ENCODE assay signal across 31 cellular contexts in the genomic region with DNA sequence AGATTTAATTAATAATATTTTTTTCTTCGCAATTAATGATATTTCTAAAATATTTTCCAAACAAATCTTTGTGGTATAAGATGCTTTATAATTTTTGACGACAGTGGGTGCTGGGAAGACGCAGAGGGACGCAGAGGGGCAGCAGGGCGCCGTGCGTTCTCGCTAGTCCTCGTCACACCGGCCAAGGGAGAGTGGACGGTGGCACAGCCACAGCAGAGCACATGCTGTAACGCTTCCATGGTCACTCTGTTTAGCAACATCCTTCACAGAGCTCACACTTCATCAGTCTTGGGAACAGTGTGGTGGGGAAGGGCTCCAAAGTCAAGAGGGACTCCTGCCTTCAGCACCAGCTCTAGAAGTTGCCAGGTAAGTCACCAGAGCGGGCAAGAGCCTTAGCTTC.
"Had no signal": no experiment of that assay in that cellular context is flagged by ENCODE, and none has a peak within 500 bp of the region (broad histone marks: within the 10 kb centered on the region; RNA-seq: fewer than 3 reads in every experiment).

No MANE protein-coding gene starts in this region.

- H3K27me3 Mint-ChIP-seq: activated CD4-positive, alpha-beta memory T cell treated with anti-CD3 and anti-CD28 coated beads for 36 hours; activated CD4-positive, alpha-beta T cell treated with anti-CD3 and anti-CD28 coated beads for 36 hours; activated CD4-positive, alpha-beta T cell treated with anti-CD3 and anti-CD28 coated beads, Interleukin-2, amount 10 ng/mL, durations not matched to agents 24 days and 14 days; activated naive CD4-positive, alpha-beta T cell treated with anti-CD3 and anti-CD28 coated beads, Interleukin-2, amount 50 U/mL, for 24 hours; activated naive CD8-positive, alpha-beta T cell treated with anti-CD3 and anti-CD28 coated beads for 36 hours; activated naive CD8-positive, alpha-beta T cell treated with anti-CD3 and anti-CD28 coated beads, Interleukin-2, amount 50 U/mL, for 24 hours; activated T-cell treated with anti-CD3 and anti-CD28 coated beads, Interleukin-2, amount 50 U/mL, for 24 hours; activated T-helper 17 cell treated with anti-CD3 and anti-CD28 coated beads, Interleukin-2, amount 50 U/mL, for 72 hours; brain had no signal

- H3K27ac ChIP-seq: adrenal gland, breast epithelium, heart left ventricle had no signal

- H3K4me1 ChIP-seq: ascending aorta, breast epithelium, heart left ventricle had no signal

- H3K9me3 ChIP-seq: adrenal gland, ascending aorta, breast epithelium, heart left ventricle had no signal

- DNase-seq: activated CD4-positive, alpha-beta memory T cell treated with anti-CD3 and anti-CD28 coated beads for 36 hours; activated CD4-positive, alpha-beta T cell treated with anti-CD3 and anti-CD28 coated beads for 36 hours; activated CD4-positive, alpha-beta T cell treated with anti-CD3 and anti-CD28 coated beads, Interleukin-2, amount 10 ng/mL, durations not matched to agents 24 days and 14 days; activated CD4-positive, CD25-positive, alpha-beta regulatory T cell; activated CD4-positive, CD25-positive, alpha-beta regulatory T cell treated with anti-CD3 and anti-CD28 coated beads, Interleukin-2, amount 50 U/mL, for 72 hours; activated CD8-positive, alpha-beta memory T cell treated with anti-CD3 and anti-CD28 coated beads, Interleukin-2, amount 50 U/mL, for 48 hours; activated effector memory CD4-positive, alpha-beta T cell treated with anti-CD3 and anti-CD28 coated beads, Interleukin-2, amount 50 U/mL, for 16 hours; activated naive CD4-positive, alpha-beta T cell treated with anti-CD3 and anti-CD28 coated beads for 36 hours; activated naive CD8-positive, alpha-beta T cell treated with anti-CD3 and anti-CD28 coated beads for 36 hours; activated naive CD8-positive, alpha-beta T cell treated with anti-CD3 and anti-CD28 coated beads, Interleukin-2, amount 50 U/mL, for 24 hours; activated T-cell treated with anti-CD3 and anti-CD28 coated beads for 4 hours; activated T-cell treated with anti-CD3 and anti-CD28 coated beads, Interleukin-2, amount 50 U/mL, for 24 hours; amygdala; cortex of kidney; dermis blood vessel endothelial cell; effector CD4-positive, alpha-beta T cell; effector memory CD8-positive, alpha-beta T cell; foreskin fibroblast; glutamatergic neuron; heart left ventricle; T-helper 2 cell had no signal

- H3K4me1 Mint-ChIP-seq: activated CD4-positive, alpha-beta T cell treated with anti-CD3 and anti-CD28 coated beads for 36 hours; activated naive CD4-positive, alpha-beta T cell treated with anti-CD3 and anti-CD28 coated beads, Interleukin-2, amount 50 U/mL, for 24 hours; activated naive CD8-positive, alpha-beta T cell treated with anti-CD3 and anti-CD28 coated beads for 36 hours; activated naive CD8-positive, alpha-beta T cell treated with anti-CD3 and anti-CD28 coated beads, Interleukin-2, amount 50 U/mL, for 24 hours; brain; central memory CD8-positive, alpha-beta T cell had no signal

- H3K27me3 ChIP-seq: adrenal gland, ascending aorta, breast epithelium, heart left ventricle had no signal

- H3K27ac Mint-ChIP-seq: activated CD4-positive, alpha-beta memory T cell treated with anti-CD3 and anti-CD28 coated beads for 36 hours; activated CD4-positive, alpha-beta T cell treated with anti-CD3 and anti-CD28 coated beads for 36 hours; activated CD4-positive, alpha-beta T cell treated with anti-CD3 and anti-CD28 coated beads, Interleukin-2, amount 10 ng/mL, durations not matched to agents 24 days and 14 days; activated naive CD4-positive, alpha-beta T cell treated with anti-CD3 and anti-CD28 coated beads for 36 hours; activated naive CD4-positive, alpha-beta T cell treated with anti-CD3 and anti-CD28 coated beads, Interleukin-2, amount 50 U/mL, for 24 hours; activated naive CD8-positive, alpha-beta T cell treated with anti-CD3 and anti-CD28 coated beads for 36 hours; activated naive CD8-positive, alpha-beta T cell treated with anti-CD3 and anti-CD28 coated beads, Interleukin-2, amount 50 U/mL, for 24 hours; activated T-cell treated with anti-CD3 and anti-CD28 coated beads, Interleukin-2, amount 50 U/mL, for 24 hours; activated T-helper 17 cell treated with anti-CD3 and anti-CD28 coated beads, Interleukin-2, amount 50 U/mL, for 72 hours; effector memory CD8-positive, alpha-beta T cell had no signal

- H3K4me3 Mint-ChIP-seq: activated CD4-positive, alpha-beta memory T cell treated with anti-CD3 and anti-CD28 coated beads for 36 hours; activated CD4-positive, alpha-beta T cell treated with anti-CD3 and anti-CD28 coated beads for 36 hours; activated CD4-positive, alpha-beta T cell treated with anti-CD3 and anti-CD28 coated beads, Interleukin-2, amount 10 ng/mL, durations not matched to agents 24 days and 14 days; activated naive CD4-positive, alpha-beta T cell treated with anti-CD3 and anti-CD28 coated beads for 36 hours; activated naive CD4-positive, alpha-beta T cell treated with anti-CD3 and anti-CD28 coated beads, Interleukin-2, amount 50 U/mL, for 24 hours; activated naive CD8-positive, alpha-beta T cell treated with anti-CD3 and anti-CD28 coated beads for 36 hours; activated naive CD8-positive, alpha-beta T cell treated with anti-CD3 and anti-CD28 coated beads, Interleukin-2, amount 50 U/mL, for 24 hours; activated T-cell treated with anti-CD3 and anti-CD28 coated beads, Interleukin-2, amount 50 U/mL, for 24 hours; activated T-helper 17 cell treated with anti-CD3 and anti-CD28 coated beads, Interleukin-2, amount 50 U/mL, for 72 hours; brain; central memory CD8-positive, alpha-beta T cell; effector memory CD8-positive, alpha-beta T cell had no signal

- H3K36me3 ChIP-seq: breast epithelium had no signal

- H3K4me3 ChIP-seq: adrenal gland, ascending aorta, breast epithelium, heart left ventricle had no signal

- FAIRE-seq: endometrium, frontal cortex had no signal

- H3K9me3 Mint-ChIP-seq: activated CD4-positive, alpha-beta memory T cell treated with anti-CD3 and anti-CD28 coated beads for 36 hours; activated CD4-positive, alpha-beta T cell treated with anti-CD3 and anti-CD28 coated beads, Interleukin-2, amount 10 ng/mL, durations not matched to agents 24 days and 14 days; activated naive CD4-positive, alpha-beta T cell treated with anti-CD3 and anti-CD28 coated beads, Interleukin-2, amount 50 U/mL, for 24 hours; activated naive CD8-positive, alpha-beta T cell treated with anti-CD3 and anti-CD28 coated beads, Interleukin-2, amount 50 U/mL, for 24 hours; activated T-cell treated with anti-CD3 and anti-CD28 coated beads, Interleukin-2, amount 50 U/mL, for 24 hours; activated T-helper 17 cell treated with anti-CD3 and anti-CD28 coated beads, Interleukin-2, amount 50 U/mL, for 72 hours; brain; central memory CD8-positive, alpha-beta T cell had no signal

- ATAC-seq: activated CD4-positive, alpha-beta T cell treated with anti-CD3 and anti-CD28 coated beads for 36 hours; activated naive CD8-positive, alpha-beta T cell treated with anti-CD3 and anti-CD28 coated beads, Interleukin-2, amount 50 U/mL, for 24 hours; activated T-helper 17 cell treated with anti-CD3 and anti-CD28 coated beads, Interleukin-2, amount 50 U/mL, for 72 hours; effector memory CD8-positive, alpha-beta T cell; esophagus mucosa; heart left ventricle had no signal
